8 cellular contexts compared by ENCODE assay signal in genomic region chr19:9834726-9835506, GRCh38. TPM values are rescaled to one million over a fixed set of nuclear protein-coding genes. Genes with fewer than 3 reads are reported as not detected.
DNase-seq lines count a peak whose midpoint lies in the region; ATAC-seq and TF ChIP-seq lines count a peak whose summit lies in the region.

PIN1 (plus strand) TSS chr19:9835318; CDS start chr19:9835345, 27 bp downstream.

- DNase-seq in NCI-H1092 treated with DMSO at 0.1 percent for 48 hours (lab: John Stamatoyannopoulos, UW) (peak; percentile 99), SKM-1 (lab: John Stamatoyannopoulos, UW; ENCODE audit: unreplicated experiment) (peak; percentile 98), glomerular endothelial cell (ENCODE audit: extremely low read depth, low read depth, low spot score) (peak; percentile 78), omental fat pad (ENCODE audit: low spot score) (peak; percentile 96), testis (peak; percentile 100)
- DNase-seq in activated naive CD4-positive, alpha-beta T cell treated with anti-CD3 and anti-CD28 coated beads, Interleukin-2, amount 50 U/mL, for 72 hours (ENCODE audit: low spot score in 2 of 2), result peak; percentile 99

- peak within 1 kb of the TSS; percentile 80 to 93 for H3K27ac Mint-ChIP-seq in activated naive CD4-positive, alpha-beta T cell treated with anti-CD3 and anti-CD28 coated beads, Interleukin-2, amount 50 U/mL, for 72 hours

- H3K27me3 ChIP-seq in testis, result no peaks in the 10 kb centered on the region

- no peaks in the 10 kb centered on the region for H3K9me3 ChIP-seq in testis

- 0 to 1% methylated on average over 9 to 73 of the region's 73 CpGs for WGBS in testis, 2 donors

- TF ChIP-seq CTCF in omental fat pad (IDR thresholded peaks at IDR 0.05) (no peak), testis (IDR thresholded peaks at IDR 0.05) (peak in 2 of 3 experiments; percentile 58 to 63)

- TF ChIP-seq POLR2A in GM10847 (IDR thresholded peaks at IDR 0.05; ENCODE audit: extremely low read depth, insufficient read length), result peak; percentile 75
- no peak for TF ChIP-seq POLR2A in testis (IDR thresholded peaks at IDR 0.05)

- peak within 1 kb of the TSS; percentile 77 to 83 for H3K27ac ChIP-seq in testis

- peak within 1 kb of the TSS; percentile 81 to 96 for H3K4me3 ChIP-seq in testis

- no peaks in the 10 kb centered on the region for H3K9me3 Mint-ChIP-seq in activated naive CD4-positive, alpha-beta T cell treated with anti-CD3 and anti-CD28 coated beads, Interleukin-2, amount 50 U/mL, for 72 hours

- intact Hi-C loops in testis (cut with DNase I; ENCODE audit: low total_unique reads), result no loop called here

- peak; percentile 97 for ATAC-seq in HG02610 (IDR thresholded peaks at IDR 0.05; ENCODE audit: unreplicated experiment)
- ATAC-seq in activated naive CD4-positive, alpha-beta T cell treated with anti-CD3 and anti-CD28 coated beads, Interleukin-2, amount 50 U/mL, for 72 hours, result peak; percentile 98
- peak; percentile 99 for ATAC-seq in omental fat pad (ENCODE audit: low FRiP score)

- H3K36me3 Mint-ChIP-seq in activated naive CD4-positive, alpha-beta T cell treated with anti-CD3 and anti-CD28 coated beads, Interleukin-2, amount 50 U/mL, for 72 hours, result peaks cover 0 to 8% of the 10 kb centered on the region in 2 donors

- H3K4me1 ChIP-seq in testis, result peaks cover 19% of the 10 kb centered on the region

- H3K36me3 ChIP-seq in testis (ENCODE audit: low read depth, missing control alignments), result no peaks in the 10 kb centered on the region

RNA-seq across cellular contexts. Expression of gene PIN1, which starts in this region (rescaled TPM):
- 100 to 1,000 TPM in 1 of 2 donors, 10 to 100 TPM in 1; 75.7 to 100 TPM for total RNA-seq in activated naive CD4-positive, alpha-beta T cell treated with anti-CD3 and anti-CD28 coated beads, Interleukin-2, amount 50 U/mL, for 72 hours
- 128 and 139 TPM in 2 replicates for total RNA-seq in glomerular endothelial cell
- total RNA-seq in omental fat pad, result 10 to 100 TPM; 59.3 to 97.7 (median 77.0) TPM
- total RNA-seq in testis, result 100 to 1,000 TPM; 228 to 232 TPM
- 209 TPM for polyA plus RNA-seq in testis (ENCODE audit: insufficient read depth, low read depth, low replicate concordance)

Comparison
In these comparisons a context has a peak if more than half of its experiments do, and no peak if none do; other contexts are left out.
1. Peak in every context shown above with its lines: DNase-seq, ATAC-seq, H3K4me3 ChIP-seq and H3K27ac ChIP-seq.
2. CTCF ChIP-seq: peak in testis (2 of 3); none in omental fat pad (0 of 3).